9 cellular contexts compared by ENCODE assay signal in the genomic region with DNA sequence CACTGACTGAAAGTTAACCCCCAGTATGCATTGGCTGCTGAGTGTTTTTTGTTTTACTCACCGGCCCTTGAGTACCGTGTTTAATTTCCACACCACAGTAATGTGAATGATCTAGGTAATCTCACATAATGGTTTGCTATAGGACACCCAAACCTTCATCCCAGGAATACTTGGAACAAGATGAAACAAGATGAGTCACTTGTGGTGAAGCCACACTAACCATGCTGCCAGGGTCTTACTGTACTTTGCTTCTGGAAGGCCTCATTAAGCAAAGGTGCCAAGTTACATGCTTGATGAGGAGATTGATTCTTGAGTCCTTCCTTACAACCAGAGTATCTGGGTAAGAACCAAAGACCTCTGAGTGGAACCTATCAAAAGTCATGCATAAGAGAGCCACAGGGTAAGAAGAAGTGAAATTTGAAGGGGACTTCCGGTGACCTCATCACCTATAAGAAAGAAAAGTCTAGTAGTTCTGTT.
DNase-seq lines count a peak whose midpoint lies in the region; ATAC-seq and TF ChIP-seq lines count a peak whose summit lies in the region.
"Had no signal": no experiment of that assay in that cellular context is flagged by ENCODE, and none has a peak within 500 bp of the region (broad histone marks: within the 10 kb centered on the region; RNA-seq: fewer than 3 reads in every experiment).

No MANE protein-coding gene starts in this region.

- no peaks in the 10 kb centered on the region for H3K9me3 ChIP-seq in right atrium auricular region

- no peaks in the 10 kb centered on the region for H3K4me1 ChIP-seq in right atrium auricular region

- no peak overlapping the region for H3K4me3 ChIP-seq in right atrium auricular region
- H3K4me3 ChIP-seq in coronary artery = no peak overlapping the region

- H3K27ac ChIP-seq in epithelial cell of prostate (peak overlapping the region; percentile 61), right atrium auricular region (no peak overlapping the region), coronary artery (no peak overlapping the region)

- H3K36me3 ChIP-seq in right atrium auricular region = no peaks in the 10 kb centered on the region

- ATAC-seq in GM19324 (IDR thresholded peaks at IDR 0.05; ENCODE audit: low FRiP score, unreplicated experiment) (peak; percentile 62), HG02970 (IDR thresholded peaks at IDR 0.05; ENCODE audit: low FRiP score, unreplicated experiment) (no peak)

- H3K27me3 ChIP-seq in right atrium auricular region = no peaks in the 10 kb centered on the region

- in situ Hi-C loops in Caki2 (cut with HindIII; ENCODE audit: low pct_unique_long_range_greater_than_20kb, low sequenced_read_pairs) = no loop called here

- peak; percentile 75 for DNase-seq in Caki2 (ENCODE audit: low read depth)
- peak; percentile 57 for DNase-seq in HT-29 (ENCODE audit: low spot score)
- DNase-seq in epithelial cell of prostate (ENCODE audit: low read depth, low spot score) = no peak
- no peak for DNase-seq in right atrium auricular region (ENCODE audit: low spot score)
- no peak for DNase-seq in coronary artery (ENCODE audit: low spot score)
- DNase-seq in NCI-H82 (lab: John Stamatoyannopoulos, UW) = no peak
- DNase-seq: activated CD4-positive, alpha-beta T cell treated with anti-CD3 and anti-CD28 coated beads, Interleukin-2, amount 10 ng/mL, durations not matched to agents 7 days and 5 days had no signal

- TF ChIP-seq CTCF in right atrium auricular region (IDR thresholded peaks at IDR 0.05) = no peak
- TF ChIP-seq CTCF in coronary artery (IDR thresholded peaks at IDR 0.05) = no peak

Comparison
In these comparisons a context has a peak if more than half of its experiments do, and no peak if none do; other contexts are left out.
1. DNase-seq: peak in Caki2 (single experiment) and HT-29 (single experiment); none in epithelial cell of prostate (single experiment), right atrium auricular region (single experiment), coronary artery (single experiment) and NCI-H82 (single experiment).